Comparison of ENCODE assay signal across 10 cellular contexts in genomic region chr19:17450264-17451075, GRCh38. TPM values are rescaled to one million over a fixed set of nuclear protein-coding genes. Genes with fewer than 3 reads are reported as not detected.
DNase-seq lines count a peak whose midpoint lies in the region; ATAC-seq and TF ChIP-seq lines count a peak whose summit lies in the region.
"Had no signal": no experiment of that assay in that cellular context is flagged by ENCODE, and none has a peak within 500 bp of the region (broad histone marks: within the 10 kb centered on the region; RNA-seq: fewer than 3 reads in every experiment).

No MANE protein-coding gene starts in this region.

- H3K9me3 Mint-ChIP-seq in neural crest cell = no peaks in the 10 kb centered on the region

- H3K27ac Mint-ChIP-seq in neural crest cell (ENCODE audit: unreplicated experiment) = no peak overlapping the region

- in situ Hi-C loops in Caki2 (cut with HindIII; ENCODE audit: low pct_unique_long_range_greater_than_20kb, low sequenced_read_pairs) = no loop called here
- in situ Hi-C loops in KBM-7 (cut with MboI; ENCODE audit: low pct_unique_long_range_greater_than_20kb, low sequenced_read_pairs) = no loop called here

- H3K27me3 Mint-ChIP-seq in neural crest cell (ENCODE audit: low read depth) = peaks cover 55% of the 10 kb centered on the region

- no peak for ATAC-seq in HG03135 (IDR thresholded peaks at IDR 0.05; ENCODE audit: unreplicated experiment)

- peaks cover 4% of the 10 kb centered on the region for H3K4me1 Mint-ChIP-seq in neural crest cell

- DNase-seq in Caki2 (ENCODE audit: low read depth) (peak; percentile 74), KBM-7 (peak; percentile 86), activated T-cell treated with anti-CD3 and anti-CD28 coated beads for 4 hours (peak; percentile 35), neural crest cell (ENCODE audit: low read depth, low spot score) (no peak), NCI-H1048 (lab: John Stamatoyannopoulos, UW) (no peak), NCI-H774 (lab: John Stamatoyannopoulos, UW) (no peak), putamen (ENCODE audit: low spot score) (no peak)
- DNase-seq: NCI-H2029 had no signal

- peak overlapping the region; percentile 1 for H3K4me3 Mint-ChIP-seq in neural crest cell

- no peak for TF ChIP-seq CTCF in neural crest cell (conservative IDR thresholded peaks at IDR 0.05)

- H3K36me3 Mint-ChIP-seq in neural crest cell (ENCODE audit: low read depth) = no peaks in the 10 kb centered on the region

RNA-seq across cellular contexts. Expression of gene TMEM221, which starts 2.0 kb away (rescaled TPM):
- not detected in 2 replicates for total RNA-seq in Caki2 (2014; rRNA removed; shearing (Covaris generic); ENCODE audit: low replicate concordance)
- total RNA-seq in neural crest cell = 0.71 and 0.96 TPM in 2 replicates

RNA-seq across cellular contexts. Expression of gene NXNL1, which starts 10.3 kb away (rescaled TPM):
- not detected in 2 replicates for total RNA-seq in Caki2 (2014; rRNA removed; shearing (Covaris generic); ENCODE audit: low replicate concordance)
- total RNA-seq in neural crest cell = not detected in 2 replicates
- total RNA-seq: G401 had no signal

RNA-seq across cellular contexts. Expression of gene SLC27A1, which starts 19.9 kb away (rescaled TPM):
- total RNA-seq in Caki2 (2014; rRNA removed; shearing (Covaris generic); ENCODE audit: low replicate concordance) = 18.2 and 44.5 TPM in 2 replicates
- total RNA-seq in neural crest cell = 17.4 and 17.9 TPM in 2 replicates

RNA-seq across cellular contexts. Expression of gene MVB12A, which starts 30.6 kb away (rescaled TPM):
- 77.8 and 129 TPM in 2 replicates for total RNA-seq in Caki2 (2014; rRNA removed; shearing (Covaris generic); ENCODE audit: low replicate concordance)
- 47.6 and 48.1 TPM in 2 replicates for total RNA-seq in neural crest cell

RNA-seq across cellular contexts. Expression of gene BST2, which starts 45.0 kb away (rescaled TPM):
- 25.1 and 26.8 TPM in 2 replicates for total RNA-seq in Caki2 (2014; rRNA removed; shearing (Covaris generic); ENCODE audit: low replicate concordance)
- not detected in 2 replicates for total RNA-seq in neural crest cell

Comparison
In these comparisons a context has a peak if more than half of its experiments do, and no peak if none do; other contexts are left out.
1. DNase-seq: peak in Caki2 (single experiment), KBM-7 (single experiment) and activated T-cell treated with anti-CD3 and anti-CD28 coated beads for 4 hours (single experiment); none in neural crest cell (single experiment), NCI-H1048 (single experiment), NCI-H774 (single experiment) and putamen (single experiment).